Comparison of ENCODE assay signal across 17 cellular contexts in the genomic region with DNA sequence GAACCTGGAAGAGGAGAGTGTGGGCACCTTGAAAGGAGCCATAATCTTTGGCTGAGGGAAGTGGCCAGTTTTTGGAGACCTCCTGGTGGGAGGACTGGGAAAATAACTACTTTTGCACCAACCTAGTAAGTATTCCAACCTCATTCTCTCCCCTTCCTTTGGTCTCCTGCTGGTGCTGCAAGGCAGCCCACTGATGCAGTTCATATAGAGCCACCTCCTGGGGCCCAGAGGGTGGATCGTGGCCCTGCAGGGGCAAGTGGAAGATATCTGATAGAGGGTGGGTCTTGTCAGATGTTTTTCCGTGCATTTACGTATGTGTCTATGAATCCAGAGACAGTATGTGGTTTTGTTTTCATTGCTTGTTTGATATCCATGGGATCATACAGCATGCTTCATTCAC.
"Had no signal": no experiment of that assay in that cellular context is flagged by ENCODE, and none has a peak within 500 bp of the region (broad histone marks: within the 10 kb centered on the region; RNA-seq: fewer than 3 reads in every experiment).

No MANE protein-coding gene starts in this region.

- H3K4me3 ChIP-seq: pancreas, psoas muscle, tibial artery, uterus had no signal

- H3K27ac ChIP-seq: pancreas, uterus had no signal

- ATAC-seq: activated CD8-positive, alpha-beta T cell treated with anti-CD3 and anti-CD28 coated beads, Interleukin-2, amount 10 ng/mL, durations not matched to agents 7 days and 5 days; left lobe of liver; natural killer cell treated with Interleukin-12 subunit alpha and Interleukin-12 subunit beta and Interleukin-15 and Interleukin-18, amount 100 ng/mL, for 72 hours; pancreas; psoas muscle; right cardiac atrium; stimulated activated naive CD8-positive, alpha-beta T cell treated with anti-CD3 and anti-CD28 coated beads, Interleukin-15, amount 100 ng/mL, for 72 hours; T-helper 17 cell had no signal

- H3K27me3 ChIP-seq: pancreas, tibial artery, uterus had no signal

- H3K4me1 ChIP-seq: pancreas had no signal

- H3K36me3 ChIP-seq: pancreas, tibial artery, uterus had no signal

- H3K9me3 ChIP-seq: pancreas, uterus had no signal

- DNase-seq: activated CD4-positive, alpha-beta T cell treated with anti-CD3 and anti-CD28 coated beads, Interleukin-2, amount 10 ng/mL, durations not matched to agents 7 days and 5 days; activated CD8-positive, alpha-beta T cell treated with anti-CD3 and anti-CD28 coated beads, Interleukin-2, amount 10 ng/mL, durations not matched to agents 7 days and 5 days; activated naive CD4-positive, alpha-beta T cell treated with anti-CD3 and anti-CD28 coated beads, Interleukin-2, amount 10 ng/mL, durations not matched to agents 7 days and 5 days; amygdala; cortex of kidney; midbrain; pancreas; psoas muscle; right cardiac atrium; stimulated activated CD4-positive, alpha-beta T cell treated with anti-CD3 and anti-CD28 coated beads, Interleukin-4, amount 100 ng/mL, for 4 hours; stimulated activated naive CD8-positive, alpha-beta T cell treated with anti-CD3 and anti-CD28 coated beads, Interleukin-15, amount 100 ng/mL, for 72 hours; SW 1271; T-helper 17 cell; uterus had no signal
